Comparison of ENCODE assay signal across 25 cellular contexts in the genomic region with DNA sequence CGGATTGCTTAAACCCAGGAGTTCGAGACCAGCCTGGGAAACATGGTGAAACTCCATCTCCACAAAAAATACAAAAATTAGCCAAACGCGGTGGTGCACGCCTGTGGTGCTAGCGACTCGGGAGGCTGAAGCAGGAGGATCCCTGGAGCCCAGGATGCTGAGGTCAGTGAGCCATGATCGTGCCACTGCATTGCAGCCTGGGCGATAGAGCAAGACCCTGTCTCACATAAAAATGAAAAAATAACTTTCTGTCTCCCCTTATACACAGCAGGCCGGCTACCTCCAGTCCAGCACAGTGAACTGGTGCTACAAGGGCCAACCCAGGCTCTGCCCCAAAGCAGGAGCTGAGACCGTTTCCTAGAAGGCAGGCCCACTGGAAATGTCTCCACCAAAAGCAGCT.
"Had no signal": no experiment of that assay in that cellular context is flagged by ENCODE, and none has a peak within 500 bp of the region (broad histone marks: within the 10 kb centered on the region; RNA-seq: fewer than 3 reads in every experiment).

No MANE protein-coding gene starts in this region.

- H3K27ac Mint-ChIP-seq: activated CD4-positive, alpha-beta memory T cell treated with anti-CD3 and anti-CD28 coated beads, Interleukin-2, amount 10 ng/mL, durations not matched to agents 7 days and 5 days; activated CD4-positive, alpha-beta T cell treated with anti-CD3 and anti-CD28 coated beads for 36 hours; activated naive CD4-positive, alpha-beta T cell treated with anti-CD3 and anti-CD28 coated beads, Interleukin-2, amount 50 U/mL, for 72 hours; activated naive CD8-positive, alpha-beta T cell treated with anti-CD3 and anti-CD28 coated beads, Interleukin-2, amount 50 U/mL, for 24 hours; T-helper 17 cell had no signal

- H3K9me3 ChIP-seq: ascending aorta, body of pancreas, SJCRH30 had no signal

- H3K4me1 ChIP-seq: body of pancreas, SJCRH30 had no signal

- H3K27ac ChIP-seq: ascending aorta, body of pancreas, SJCRH30 had no signal

- H3K4me3 Mint-ChIP-seq: activated CD4-positive, alpha-beta memory T cell treated with anti-CD3 and anti-CD28 coated beads, Interleukin-2, amount 10 ng/mL, durations not matched to agents 7 days and 5 days; activated CD4-positive, alpha-beta T cell treated with anti-CD3 and anti-CD28 coated beads for 36 hours; activated naive CD8-positive, alpha-beta T cell treated with anti-CD3 and anti-CD28 coated beads, Interleukin-2, amount 50 U/mL, for 24 hours; IgD-negative memory B cell; T-helper 17 cell had no signal

- H3K27me3 Mint-ChIP-seq: activated CD4-positive, alpha-beta memory T cell treated with anti-CD3 and anti-CD28 coated beads, Interleukin-2, amount 10 ng/mL, durations not matched to agents 7 days and 5 days; activated CD4-positive, alpha-beta T cell treated with anti-CD3 and anti-CD28 coated beads for 36 hours; activated naive CD8-positive, alpha-beta T cell treated with anti-CD3 and anti-CD28 coated beads, Interleukin-2, amount 50 U/mL, for 24 hours; IgD-negative memory B cell; T-helper 17 cell had no signal

- H3K4me3 ChIP-seq: ascending aorta, body of pancreas, SJCRH30 had no signal

- DNase-seq: activated CD4-positive, alpha-beta memory T cell treated with anti-CD3 and anti-CD28 coated beads, Interleukin-2, amount 10 ng/mL, durations not matched to agents 7 days and 5 days; activated CD4-positive, alpha-beta T cell treated with anti-CD3 and anti-CD28 coated beads for 36 hours; activated CD4-positive, alpha-beta T cell treated with anti-CD3 and anti-CD28 coated beads, Interleukin-2, amount 50 U/mL, for 1 hour; activated CD8-positive, alpha-beta memory T cell treated with anti-CD3 and anti-CD28 coated beads, Interleukin-2, amount 50 U/mL, for 48 hours; activated naive CD4-positive, alpha-beta T cell treated with Interleukin-2 at 50 U/mL for 16 hours; activated naive CD8-positive, alpha-beta T cell treated with anti-CD3 and anti-CD28 coated beads, Interleukin-2, amount 50 U/mL, for 24 hours; activated T-cell treated with anti-CD3 and anti-CD28 coated beads, Interleukin-2, amount 50 U/mL, for 1 hour; amniotic stem cell; body of pancreas; central memory CD4-positive, alpha-beta T cell; KG1; NCI-H1092; NCI-H1417; NCI-H1930; NCI-H2171; NCI-H2227 treated with DMSO at 0.1 percent for 48 hours; NCI-H526; NCI-H82; Right ventricle myocardium superior; SJCRH30; T-helper 17 cell; T-helper 9 cell had no signal

- H3K9me3 Mint-ChIP-seq: activated CD4-positive, alpha-beta memory T cell treated with anti-CD3 and anti-CD28 coated beads, Interleukin-2, amount 10 ng/mL, durations not matched to agents 7 days and 5 days; activated naive CD4-positive, alpha-beta T cell treated with anti-CD3 and anti-CD28 coated beads, Interleukin-2, amount 50 U/mL, for 72 hours; activated naive CD8-positive, alpha-beta T cell treated with anti-CD3 and anti-CD28 coated beads, Interleukin-2, amount 50 U/mL, for 24 hours; IgD-negative memory B cell had no signal

- ATAC-seq: activated CD4-positive, alpha-beta T cell treated with anti-CD3 and anti-CD28 coated beads for 36 hours; activated naive CD8-positive, alpha-beta T cell treated with anti-CD3 and anti-CD28 coated beads, Interleukin-2, amount 50 U/mL, for 24 hours; body of pancreas; T-helper 17 cell had no signal

- H3K27me3 ChIP-seq: ascending aorta, body of pancreas, SJCRH30 had no signal
